ENCODE assay signal across 8 cellular contexts in the genomic region with DNA sequence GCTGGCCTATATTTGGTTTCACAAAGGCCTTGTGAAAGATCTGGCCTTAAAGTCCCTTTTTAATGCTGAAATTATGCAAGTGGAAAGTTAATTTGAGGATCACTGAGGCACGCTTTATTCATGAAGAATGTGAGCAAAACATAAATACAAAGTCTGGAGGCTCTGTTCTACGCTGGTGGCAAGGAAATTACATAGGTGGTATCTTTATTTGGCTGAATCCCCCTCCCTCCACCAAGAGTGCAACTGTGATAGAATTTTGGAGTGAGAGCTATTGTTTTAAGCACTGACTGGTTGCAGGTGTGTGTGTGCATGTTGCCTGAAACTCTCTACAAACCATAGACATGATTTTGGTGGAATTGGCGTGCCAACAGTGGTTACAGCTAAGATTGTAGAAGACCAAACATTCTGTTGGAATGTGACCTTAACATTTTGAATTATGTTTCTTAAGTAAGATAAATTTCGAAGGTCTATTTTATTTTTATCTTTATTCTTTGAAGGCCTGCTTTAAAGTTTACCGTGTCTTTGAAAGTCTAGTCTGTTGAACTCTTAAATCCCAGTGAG.
DNase-seq lines count a peak whose midpoint lies in the region; ATAC-seq and TF ChIP-seq lines count a peak whose summit lies in the region.

No MANE protein-coding gene starts in this region.

- H3K4me2 ChIP-seq in BLaER1 treated with 17β-estradiol and CSF1 and Interleukin-3, amounts not matched to agents 10 nM and 100 nM = peak overlapping the region; percentile 85 to 98 (median 92)

- H3K27me3 ChIP-seq in BLaER1 treated with 17β-estradiol and CSF1 and Interleukin-3, amounts not matched to agents 10 nM and 100 nM = no peaks in the 10 kb centered on the region

- peaks cover 0 to 59% (median 32%) of the 10 kb centered on the region in 11 experiments; a peak in 13 of 22 replicates for H3K36me3 ChIP-seq in BLaER1 treated with 17β-estradiol and CSF1 and Interleukin-3, amounts not matched to agents 10 nM and 100 nM
- peaks cover 4% of the 10 kb centered on the region; the same call in 1 of the 2 replicates for H3K36me3 ChIP-seq in KOPT-K1 (ENCODE audit: insufficient read depth, low read length)

- no peaks in the 10 kb centered on the region for H3K9me3 ChIP-seq in BLaER1 treated with 17β-estradiol and CSF1 and Interleukin-3, amounts not matched to agents 10 nM and 100 nM (replicated peaks in 1 of 11)
- no peaks in the 10 kb centered on the region for H3K9me3 ChIP-seq in KOPT-K1 (ENCODE audit: insufficient read depth, low read length, poor library complexity, severe bottlenecking)

- H3K4me3 ChIP-seq in BLaER1 treated with 17β-estradiol and CSF1 and Interleukin-3, amounts not matched to agents 10 nM and 100 nM = peak overlapping the region in 8 of 10 experiments; percentile 31 to 54 (median 45); a peak in 16 of 20 replicates

- H3K27me3 Mint-ChIP-seq in chondrocyte (ENCODE audit: low read depth) (no peaks in the 10 kb centered on the region), natural killer cell (ENCODE audit: low read depth in 2 of 2) (no peaks in the 10 kb centered on the region)

- peak overlapping the region in 10 of 11 experiments; percentile 48 to 94 (median 82); a peak in 20 of 22 replicates for H3K27ac ChIP-seq in BLaER1 treated with 17β-estradiol and CSF1 and Interleukin-3, amounts not matched to agents 10 nM and 100 nM
- peak overlapping the region; percentile 93 for H3K27ac ChIP-seq in KOPT-K1 (ENCODE audit: low read depth, low read length, poor library complexity, severe bottlenecking)

- H3K4me3 Mint-ChIP-seq in chondrocyte (ENCODE audit: unreplicated experiment) (peak overlapping the region; percentile 29), natural killer cell (peak overlapping the region; percentile 84)

- H3K36me3 Mint-ChIP-seq in chondrocyte (ENCODE audit: low read depth) (peaks cover 2% of the 10 kb centered on the region), natural killer cell (no peaks in the 10 kb centered on the region)

- no peak for DNase-seq in chondrocyte (ENCODE audit: low spot score)
- no peak for DNase-seq in natural killer cell
- DNase-seq in activated CD4-positive, CD25-positive, alpha-beta regulatory T cell (lab: John Stamatoyannopoulos, UW) = no peak

- no peak for TF ChIP-seq CTCF in chondrocyte (IDR thresholded peaks at IDR 0.05)
- TF ChIP-seq CTCF in natural killer cell (IDR thresholded peaks at IDR 0.05) = no peak

- H3K9me3 Mint-ChIP-seq in chondrocyte (ENCODE audit: low read depth) (no peaks in the 10 kb centered on the region), natural killer cell (no peaks in the 10 kb centered on the region)

- intact Hi-C loops in natural killer cell (cut with micrococcal nuclease) = no loop called here

- ATAC-seq in natural killer cell (no peak), HG02610 (IDR thresholded peaks at IDR 0.05; ENCODE audit: unreplicated experiment) (no peak), HG02970 (IDR thresholded peaks at IDR 0.05; ENCODE audit: low FRiP score, unreplicated experiment) (no peak), HG03460 (IDR thresholded peaks at IDR 0.05; ENCODE audit: unreplicated experiment) (no peak)

- H3K9ac ChIP-seq in BLaER1 treated with 17β-estradiol and CSF1 and Interleukin-3, amounts not matched to agents 10 nM and 100 nM = peak overlapping the region in 9 of 11 experiments; percentile 61 to 79 (median 76); a peak in 19 of 22 replicates

- H3K27ac Mint-ChIP-seq in chondrocyte (ENCODE audit: unreplicated experiment) (peak overlapping the region; percentile 97), natural killer cell (peak overlapping the region; percentile 97 to 98)

- H3K4me1 ChIP-seq in BLaER1 treated with 17β-estradiol and CSF1 and Interleukin-3, amounts not matched to agents 10 nM and 100 nM = peaks cover 97 to 100% (median 99%) of the 10 kb centered on the region in 10 experiments

- peaks cover 0 to 95% (median 21%) of the 10 kb centered on the region in 11 experiments; a peak in 16 of 22 replicates for H4K20me1 ChIP-seq in BLaER1 treated with 17β-estradiol and CSF1 and Interleukin-3, amounts not matched to agents 10 nM and 100 nM

- H3K4me1 Mint-ChIP-seq in chondrocyte (ENCODE audit: low read depth) = peaks cover 70% of the 10 kb centered on the region
- peaks cover 68 to 72% of the 10 kb centered on the region in 2 donors for H3K4me1 Mint-ChIP-seq in natural killer cell
